8 cellular contexts compared by ENCODE assay signal in genomic region chr10:104333037-104333727, GRCh38. TPM values are rescaled to one million over a fixed set of nuclear protein-coding genes. Genes with fewer than 3 reads are reported as not detected.
DNase-seq lines count a peak whose midpoint lies in the region; ATAC-seq, FAIRE-seq and TF ChIP-seq lines count a peak whose summit lies in the region.

No MANE protein-coding gene starts in this region.

- ATAC-seq in activated CD8-positive, alpha-beta T cell treated with anti-CD3 and anti-CD28 coated beads for 36 hours = peak; percentile 9
- ATAC-seq in HG03571 (IDR thresholded peaks at IDR 0.05; ENCODE audit: unreplicated experiment) (no peak), GM21717 (IDR thresholded peaks at IDR 0.05; ENCODE audit: unreplicated experiment) (no peak), GM21576 (IDR thresholded peaks at IDR 0.05; ENCODE audit: unreplicated experiment) (no peak), HG03108 (IDR thresholded peaks at IDR 0.05; ENCODE audit: unreplicated experiment) (no peak)

- H3K4me3 ChIP-seq in BLaER1 (no peak overlapping the region), H1 (ENCODE audit: extremely low read depth in 1 of 4, insufficient read depth in 2 of 4, low read depth in 3 of 4, low read length in 4 of 4) (no peak overlapping the region)

- H3K27ac Mint-ChIP-seq in activated CD8-positive, alpha-beta T cell treated with anti-CD3 and anti-CD28 coated beads for 36 hours = peak overlapping the region; percentile 80

- no peaks in the 10 kb centered on the region for H3K27me3 Mint-ChIP-seq in activated CD8-positive, alpha-beta T cell treated with anti-CD3 and anti-CD28 coated beads for 36 hours

- CTCF ChIA-PET in activated CD8-positive, alpha-beta T cell treated with anti-CD3 and anti-CD28 coated beads for 36 hours (lab: Charles Lee) = interaction anchor here (1.4 to 4.2 kb wide), 3 partner anchors 18 to 41 kb away, joined by 4 to 24 read pairs (median 8); no protein-coding TSS in a partner anchor
- CTCF ChIA-PET in H1 (lab: Charles Lee; ENCODE audit: partially characterized antibody) = interaction anchor here (0.6 to 7.3 kb wide), 3 partner anchors 28 to 40 kb away, joined by 3 to 86 read pairs (median 67); no protein-coding TSS in a partner anchor

- H3K14ac ChIP-seq in H1 (ENCODE audit: insufficient read length) = no peak overlapping the region

- H2BK120ac ChIP-seq in H1 (replicated peaks; ENCODE audit: low read depth, low read length) = no peak overlapping the region

- H3K9me3 ChIP-seq in BLaER1 = no peaks in the 10 kb centered on the region
- no peaks in the 10 kb centered on the region for H3K9me3 ChIP-seq in H1 (ENCODE audit: insufficient read depth in 2 of 2, low read depth in 1 of 2, low read length in 1 of 2)

- H3K27ac ChIP-seq in BLaER1 = no peak overlapping the region
- peak overlapping the region; percentile 48; the same call in 1 of the 2 replicates for H3K27ac ChIP-seq in H1 (ENCODE audit: low read depth, low read length)

- no peak overlapping the region for H4K8ac ChIP-seq in H1 (ENCODE audit: extremely low read depth, insufficient read depth, low read length)

- FAIRE-seq in H1 (lab: Jason Lieb, UNC) = no peak

- H3K9me3 Mint-ChIP-seq in activated CD8-positive, alpha-beta T cell treated with anti-CD3 and anti-CD28 coated beads for 36 hours = no peaks in the 10 kb centered on the region

- no peak overlapping the region for H4K5ac ChIP-seq in H1 (ENCODE audit: insufficient read length, low read depth, low read length)

- TF ChIP-seq CTCF in activated CD8-positive, alpha-beta T cell treated with anti-CD3 and anti-CD28 coated beads for 36 hours (IDR thresholded peaks at IDR 0.05) = no peak
- TF ChIP-seq CTCF in H1 (IDR thresholded peaks at IDR 0.05; ENCODE audit: control extremely low read depth in 1 of 3, insufficient read depth in 1 of 3, low read depth in 1 of 3, low read length in 3 of 3) = no peak

- H2BK12ac ChIP-seq in H1 (ENCODE audit: low read depth, low read length) = peak overlapping the region; percentile 53; the same call in 1 of the 2 replicates

- H2AK5ac ChIP-seq in H1 (ENCODE audit: low read depth, low read length) = peak overlapping the region; percentile 69

- peaks cover 87% of the 10 kb centered on the region for H3K4me1 ChIP-seq in BLaER1
- peaks cover 43 to 74% (median 52%) of the 10 kb centered on the region in 4 experiments for H3K4me1 ChIP-seq in H1 (replicated peaks in 1 of 4; ENCODE audit: control insufficient read depth in 3 of 4, insufficient read depth in 4 of 4, low read length in 3 of 4)

- H3K4me1 Mint-ChIP-seq in activated CD8-positive, alpha-beta T cell treated with anti-CD3 and anti-CD28 coated beads for 36 hours (ENCODE audit: low read depth) = peaks cover 79% of the 10 kb centered on the region

- intact Hi-C loops in activated CD8-positive, alpha-beta T cell treated with anti-CD3 and anti-CD28 coated beads for 36 hours (cut with micrococcal nuclease) = no loop called here

- H3K79me2 ChIP-seq in H1 (ENCODE audit: control insufficient read depth in 1 of 2, insufficient read depth in 2 of 2, low read length in 2 of 2) = peaks cover 19 to 83% of the 10 kb centered on the region in 2 experiments

- peak overlapping the region; percentile 14; the same call in 1 of the 2 replicates for H3K18ac ChIP-seq in H1 (ENCODE audit: extremely low read depth, low read length)

- H3K27me3 ChIP-seq in BLaER1 (no peaks in the 10 kb centered on the region), H1 (replicated peaks in 1 of 4; ENCODE audit: control insufficient read depth in 3 of 4, extremely low read depth in 1 of 4, insufficient read depth in 3 of 4, low read length in 3 of 4) (no peaks in the 10 kb centered on the region)

- peak overlapping the region; percentile 17 for H3K4ac ChIP-seq in H1 (replicated peaks; ENCODE audit: insufficient read length, low read depth, low read length)

- TF ChIP-seq RAD21 in H1 (IDR thresholded peaks at IDR 0.05 in 1 of 2, conservative IDR thresholded peaks at IDR 0.05 in 1 of 2; ENCODE audit: low read depth in 2 of 2, low read length in 2 of 2) = no peak

- H2AFZ ChIP-seq in H1 (ENCODE audit: low read length) = no peak overlapping the region

- H3K23ac ChIP-seq in H1 (ENCODE audit: insufficient read length) = no peak overlapping the region

- no peak overlapping the region for H3K9ac ChIP-seq in BLaER1
- H3K9ac ChIP-seq in H1 (replicated peaks in 1 of 4; ENCODE audit: extremely low read depth in 1 of 4, low read depth in 3 of 4, low read length in 3 of 4) = peak overlapping the region in 1 of 4 experiments; percentile 34; a peak in 1 of 7 replicates

- peaks cover 74% of the 10 kb centered on the region for H4K20me1 ChIP-seq in BLaER1
- peaks cover 4 to 9% of the 10 kb centered on the region in 2 experiments for H4K20me1 ChIP-seq in H1 (replicated peaks in 1 of 2; ENCODE audit: control insufficient read depth in 1 of 2, insufficient read depth in 2 of 2, low read length in 2 of 2)

- peak; percentile 84 for DNase-seq in activated CD8-positive, alpha-beta T cell treated with anti-CD3 and anti-CD28 coated beads for 36 hours
- no peak for DNase-seq in H1 (ENCODE audit: low read depth in 1 of 2, low spot score in 2 of 2)
- peak; percentile 70 for DNase-seq in retina

- H2BK15ac ChIP-seq in H1 (ENCODE audit: low read length) = peak overlapping the region; percentile 75

- H3K36me3 ChIP-seq in BLaER1 = peaks cover 33% of the 10 kb centered on the region
- no peaks in the 10 kb centered on the region for H3K36me3 ChIP-seq in H1 (ENCODE audit: control insufficient read depth in 2 of 4, insufficient read depth in 4 of 4, low read length in 3 of 4)

- H4K91ac ChIP-seq in H1 (replicated peaks; ENCODE audit: insufficient read length, low read length) = no peak overlapping the region

- no peak for TF ChIP-seq EP300 in H1 (IDR thresholded peaks at IDR 0.05; ENCODE audit: borderline replicate concordance in 1 of 2, low read depth in 2 of 2, low read length in 2 of 2)

- H2BK5ac ChIP-seq in H1 (ENCODE audit: low read depth, low read length) = peak overlapping the region; percentile 62

- POLR2A ChIA-PET in activated CD8-positive, alpha-beta T cell treated with anti-CD3 and anti-CD28 coated beads for 36 hours (lab: Charles Lee) = interaction anchor here (1.0 kb wide), 1 partner anchor 17 kb away, joined by 3 read pairs; no protein-coding TSS in a partner anchor
- POLR2A ChIA-PET in H1 (lab: Charles Lee; ENCODE audit: partially characterized antibody) = interaction anchor here (1.4 kb wide), 1 partner anchor 16 kb away, joined by 3 read pairs; no protein-coding TSS in a partner anchor

- H3K4me2 ChIP-seq in BLaER1 (peak overlapping the region; percentile 25), H1 (ENCODE audit: insufficient read depth in 1 of 2, low read depth in 2 of 2, low read length in 2 of 2) (peak overlapping the region; percentile 21 to 36; a peak in 2 of 4 replicates)

- no peak for TF ChIP-seq POLR2A in H1 (IDR thresholded peaks at IDR 0.05; ENCODE audit: control extremely low read depth in 1 of 2, low read depth in 2 of 2, low read length in 2 of 2)

- peak overlapping the region; percentile 67 for H2BK20ac ChIP-seq in H1 (ENCODE audit: low read length)

- H3K79me1 ChIP-seq in H1 (ENCODE audit: low read depth, low read length) = peaks cover 24% of the 10 kb centered on the region

- peaks cover 25% of the 10 kb centered on the region for H3K36me3 Mint-ChIP-seq in activated CD8-positive, alpha-beta T cell treated with anti-CD3 and anti-CD28 coated beads for 36 hours (ENCODE audit: low read depth)

- no peak overlapping the region for H3K56ac ChIP-seq in H1 (replicated peaks; ENCODE audit: insufficient read length, low read depth, low read length)

- H3K4me3 Mint-ChIP-seq in activated CD8-positive, alpha-beta T cell treated with anti-CD3 and anti-CD28 coated beads for 36 hours = peak overlapping the region; percentile 34

- peaks cover 15% of the 10 kb centered on the region for H3K23me2 ChIP-seq in H1 (ENCODE audit: low read depth, low read length)

- WGBS in H1 (ENCODE audit: extremely low coverage in 1 of 2, insufficient coverage in 1 of 2, insufficient read length in 1 of 2, insufficient replicate concordance in 2 of 2, low coverage in 1 of 2, low lambda C conversion rate in 2 of 2, missing lambda C conversion rate in 1 of 2), 2 experiments = 71% methylated on average over 13 of the region's 13 CpGs; no CpG with 5 or more reads in 1 of the 2 experiments

TF ChIP-seq in H1, 55 proteins besides CTCF, POLR2A, EP300 and RAD21:
- TF ChIP-seq CREB1 (IDR thresholded peaks at IDR 0.05) = peak; percentile 81
- TF ChIP-seq, protein P1, sequence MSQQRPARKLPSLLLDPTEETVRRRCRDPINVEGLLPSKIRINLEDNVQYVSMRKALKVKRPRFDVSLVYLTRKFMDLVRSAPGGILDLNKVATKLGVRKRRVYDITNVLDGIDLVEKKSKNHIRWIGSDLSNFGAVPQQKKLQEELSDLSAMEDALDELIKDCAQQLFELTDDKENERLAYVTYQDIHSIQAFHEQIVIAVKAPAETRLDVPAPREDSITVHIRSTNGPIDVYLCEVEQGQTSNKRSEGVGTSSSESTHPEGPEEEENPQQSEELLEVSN (IDR thresholded peaks at IDR 0.05) = no peak

RNA-seq across cellular contexts. Expression of gene ITPRIP, which starts 5.1 kb away (rescaled TPM):
- total RNA-seq in activated CD8-positive, alpha-beta T cell treated with anti-CD3 and anti-CD28 coated beads for 36 hours = 10 to 100 TPM; 18.3 to 18.9 TPM
- 16.9 and 17.1 TPM in 2 replicates for total RNA-seq in H1 (2021; fragmentation: NEBNext Ultra II Directional; extraction: Animal tissue kit (Norgen Biotek cat#: 25700))
- polyA plus RNA-seq in H1 (2011; rRNA removed) = 15.2 and 15.3 TPM in 2 replicates
- 11.4 TPM for polyA plus RNA-seq in H1 (2011; cell fraction: cytosol; rRNA removed)
- 17.8 TPM for polyA plus RNA-seq in H1 (2011; cell fraction: nucleus; rRNA removed)
- polyA plus RNA-seq in H1 (2012, experiment 1 of 2) = 13.9 to 16.3 TPM (median 15.0 TPM) in 4 replicates
- 12.2 TPM for polyA plus RNA-seq in H1 (2012, experiment 2 of 2)
- polyA plus RNA-seq in H1 (2013, experiment 1 of 2) = 20.7 TPM
- polyA plus RNA-seq in H1 (2013, experiment 2 of 2) = 21.2 TPM
- polyA minus RNA-seq in H1 (2011; rRNA and poly(A)+ RNA removed) = 20.2 and 21.4 TPM in 2 replicates
- polyA minus RNA-seq in H1 (2011; cell fraction: cytosol; rRNA and poly(A)+ RNA removed) = 8.9 TPM
- polyA minus RNA-seq in H1 (2011; cell fraction: nucleus; rRNA and poly(A)+ RNA removed) = 23.5 TPM

RNA-seq across cellular contexts. Expression of gene CFAP58, which starts 20.5 kb away (rescaled TPM):
- under 1 TPM; 0.27 to 0.38 TPM for total RNA-seq in activated CD8-positive, alpha-beta T cell treated with anti-CD3 and anti-CD28 coated beads for 36 hours
- 0.71 and 1.1 TPM in 2 replicates for total RNA-seq in H1 (2021; fragmentation: NEBNext Ultra II Directional; extraction: Animal tissue kit (Norgen Biotek cat#: 25700))
- 0.09 and 0.32 TPM in 2 replicates for polyA plus RNA-seq in H1 (2011; rRNA removed)
- 0.67 TPM for polyA plus RNA-seq in H1 (2011; cell fraction: cytosol; rRNA removed)
- polyA plus RNA-seq in H1 (2011; cell fraction: nucleus; rRNA removed) = 0.66 TPM
- polyA plus RNA-seq in H1 (2012, experiment 1 of 2) = 0.97 to 1.5 TPM (median 1.3 TPM) in 4 replicates
- 0.16 TPM for polyA plus RNA-seq in H1 (2012, experiment 2 of 2)
- polyA plus RNA-seq in H1 (2013, experiment 1 of 2) = 0.63 TPM
- 0.68 TPM for polyA plus RNA-seq in H1 (2013, experiment 2 of 2)
- polyA minus RNA-seq in H1 (2011; rRNA and poly(A)+ RNA removed) = 0.35 and 0.80 TPM in 2 replicates
- polyA minus RNA-seq in H1 (2011; cell fraction: cytosol; rRNA and poly(A)+ RNA removed) = 1.5 TPM
- 2.1 TPM for polyA minus RNA-seq in H1 (2011; cell fraction: nucleus; rRNA and poly(A)+ RNA removed)

Comparison
In these comparisons a context has a peak if more than half of its experiments do, and no peak if none do; other contexts are left out.
1. DNase-seq: peak in activated CD8-positive, alpha-beta T cell treated with anti-CD3 and anti-CD28 coated beads for 36 hours (single experiment) and retina (single experiment); none in H1 (0 of 2).